Comparison of ENCODE assay signal across 19 cellular contexts in the genomic region with DNA sequence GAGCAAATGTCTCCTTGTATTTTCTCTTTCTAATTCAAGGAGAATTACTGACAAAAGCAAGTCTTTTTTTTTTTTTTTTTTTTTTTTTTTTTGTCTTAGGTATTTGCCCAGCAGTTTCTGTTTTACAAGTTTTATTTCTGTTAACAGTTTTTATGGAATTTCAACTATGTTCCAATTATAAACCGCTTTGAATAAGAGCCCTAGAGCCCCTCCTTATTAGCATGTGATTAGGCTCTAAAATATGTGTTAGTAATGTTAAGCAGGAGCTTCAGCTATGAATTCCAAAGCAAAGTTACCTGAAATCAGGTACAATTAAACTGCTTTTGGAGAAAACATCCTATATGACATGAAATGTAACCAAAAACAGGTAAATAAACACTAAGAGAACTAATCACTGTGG.
"Had no signal": no experiment of that assay in that cellular context is flagged by ENCODE, and none has a peak within 500 bp of the region (broad histone marks: within the 10 kb centered on the region; RNA-seq: fewer than 3 reads in every experiment).

No MANE protein-coding gene starts in this region.

- H3K27ac Mint-ChIP-seq: activated CD4-positive, alpha-beta memory T cell treated with anti-CD3 and anti-CD28 coated beads for 36 hours; activated CD4-positive, alpha-beta T cell treated with anti-CD3 and anti-CD28 coated beads for 36 hours; activated CD8-positive, alpha-beta memory T cell treated with anti-CD3 and anti-CD28 coated beads, Interleukin-2, amount 10 ng/mL, durations not matched to agents 7 days and 5 days; activated naive CD4-positive, alpha-beta T cell treated with anti-CD3 and anti-CD28 coated beads, Interleukin-2, amount 50 U/mL, for 24 hours; T-helper 17 cell had no signal

- H3K4me3 Mint-ChIP-seq: activated CD4-positive, alpha-beta memory T cell treated with anti-CD3 and anti-CD28 coated beads for 36 hours; activated CD4-positive, alpha-beta T cell treated with anti-CD3 and anti-CD28 coated beads for 36 hours; activated CD8-positive, alpha-beta memory T cell treated with anti-CD3 and anti-CD28 coated beads, Interleukin-2, amount 10 ng/mL, durations not matched to agents 7 days and 5 days; activated naive CD4-positive, alpha-beta T cell treated with anti-CD3 and anti-CD28 coated beads, Interleukin-2, amount 50 U/mL, for 24 hours; T-helper 17 cell had no signal

- H3K27me3 ChIP-seq: body of pancreas, gastroesophageal sphincter, stomach had no signal

- DNase-seq: activated CD4-positive, alpha-beta memory T cell treated with anti-CD3 and anti-CD28 coated beads for 36 hours; activated CD4-positive, alpha-beta T cell treated with anti-CD3 and anti-CD28 coated beads for 36 hours; activated CD8-positive, alpha-beta memory T cell treated with anti-CD3 and anti-CD28 coated beads, Interleukin-2, amount 10 ng/mL, durations not matched to agents 7 days and 5 days; activated T-cell treated with anti-CD3 and anti-CD28 coated beads, Interleukin-2, amount 50 U/mL, for 1 hour; body of pancreas; central memory CD4-positive, alpha-beta T cell; cortex of kidney; effector CD8-positive, alpha-beta T cell; lower lobe of right lung; midbrain; psoas muscle; stomach; T-helper 17 cell; WERI-Rb-1 had no signal

- H3K27ac ChIP-seq: body of pancreas, gastroesophageal sphincter, lower lobe of right lung, psoas muscle, stomach, thoracic aorta, WERI-Rb-1 had no signal

- H3K27me3 Mint-ChIP-seq: activated CD4-positive, alpha-beta memory T cell treated with anti-CD3 and anti-CD28 coated beads for 36 hours; activated CD4-positive, alpha-beta T cell treated with anti-CD3 and anti-CD28 coated beads for 36 hours; activated CD8-positive, alpha-beta memory T cell treated with anti-CD3 and anti-CD28 coated beads, Interleukin-2, amount 10 ng/mL, durations not matched to agents 7 days and 5 days; activated naive CD4-positive, alpha-beta T cell treated with anti-CD3 and anti-CD28 coated beads, Interleukin-2, amount 50 U/mL, for 24 hours; T-helper 17 cell had no signal

- H3K36me3 Mint-ChIP-seq: activated CD4-positive, alpha-beta memory T cell treated with anti-CD3 and anti-CD28 coated beads for 36 hours; activated CD8-positive, alpha-beta memory T cell treated with anti-CD3 and anti-CD28 coated beads, Interleukin-2, amount 10 ng/mL, durations not matched to agents 7 days and 5 days; activated naive CD4-positive, alpha-beta T cell treated with anti-CD3 and anti-CD28 coated beads, Interleukin-2, amount 50 U/mL, for 24 hours had no signal

- H3K36me3 ChIP-seq: gastroesophageal sphincter, lower lobe of right lung, stomach, thoracic aorta, WERI-Rb-1 had no signal

- H3K9me3 ChIP-seq: body of pancreas, gastroesophageal sphincter, lower lobe of right lung, psoas muscle, stomach, thoracic aorta had no signal

- ATAC-seq: activated CD4-positive, alpha-beta T cell treated with anti-CD3 and anti-CD28 coated beads for 36 hours; activated CD8-positive, alpha-beta memory T cell treated with anti-CD3 and anti-CD28 coated beads, Interleukin-2, amount 10 ng/mL, durations not matched to agents 7 days and 5 days; body of pancreas; gastroesophageal sphincter; psoas muscle; sciatic nerve; T-helper 17 cell had no signal

- H3K4me3 ChIP-seq: body of pancreas, gastroesophageal sphincter, lower lobe of right lung, psoas muscle, stomach, thoracic aorta had no signal

- H3K4me1 Mint-ChIP-seq: activated CD4-positive, alpha-beta T cell treated with anti-CD3 and anti-CD28 coated beads for 36 hours; activated CD8-positive, alpha-beta memory T cell treated with anti-CD3 and anti-CD28 coated beads, Interleukin-2, amount 10 ng/mL, durations not matched to agents 7 days and 5 days; activated naive CD4-positive, alpha-beta T cell treated with anti-CD3 and anti-CD28 coated beads, Interleukin-2, amount 50 U/mL, for 24 hours; T-helper 17 cell had no signal

- H3K9me3 Mint-ChIP-seq: neural crest cell had no signal

- H3K4me1 ChIP-seq: body of pancreas, gastroesophageal sphincter, lower lobe of right lung, psoas muscle, stomach had no signal
